2 cellular contexts compared by ENCODE assay signal in the genomic region with DNA sequence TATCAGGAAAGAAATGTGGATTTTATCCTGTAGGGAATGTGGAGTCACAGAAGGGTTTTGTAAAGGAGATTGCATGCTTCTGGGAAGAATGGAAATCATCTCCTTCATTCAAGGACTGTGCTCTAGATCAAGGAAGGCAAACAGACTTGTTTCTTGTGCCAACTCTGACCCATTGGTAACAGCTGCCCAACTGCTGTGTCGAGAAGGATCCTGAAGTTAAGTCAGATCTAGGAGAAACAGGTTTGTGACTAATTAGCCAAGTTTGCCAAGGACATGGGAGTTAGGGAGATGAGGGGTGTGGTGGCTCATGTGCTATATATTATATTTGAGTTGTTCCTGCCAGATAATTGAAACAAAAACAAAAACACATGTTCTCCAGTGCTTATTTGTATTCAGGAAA.
TF ChIP-seq lines count a peak whose summit lies in the region.

No MANE protein-coding gene starts in this region.

TF ChIP-seq in SK-N-SH treated with all-trans-retinoic acid at 6 μM for 48 hours, 23 proteins besides CTCF, POLR2A, EP300 and RAD21 (continued from another document):
- TF ChIP-seq, protein P1, sequence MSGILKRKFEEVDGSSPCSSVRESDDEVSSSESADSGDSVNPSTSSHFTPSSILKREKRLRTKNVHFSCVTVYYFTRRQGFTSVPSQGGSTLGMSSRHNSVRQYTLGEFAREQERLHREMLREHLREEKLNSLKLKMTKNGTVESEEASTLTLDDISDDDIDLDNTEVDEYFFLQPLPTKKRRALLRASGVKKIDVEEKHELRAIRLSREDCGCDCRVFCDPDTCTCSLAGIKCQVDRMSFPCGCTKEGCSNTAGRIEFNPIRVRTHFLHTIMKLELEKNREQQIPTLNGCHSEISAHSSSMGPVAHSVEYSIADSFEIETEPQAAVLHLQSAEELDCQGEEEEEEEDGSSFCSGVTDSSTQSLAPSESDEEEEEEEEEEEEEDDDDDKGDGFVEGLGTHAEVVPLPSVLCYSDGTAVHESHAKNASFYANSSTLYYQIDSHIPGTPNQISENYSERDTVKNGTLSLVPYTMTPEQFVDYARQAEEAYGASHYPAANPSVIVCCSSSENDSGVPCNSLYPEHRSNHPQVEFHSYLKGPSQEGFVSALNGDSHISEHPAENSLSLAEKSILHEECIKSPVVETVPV (CRISPR knock-in tag; IDR thresholded peaks at IDR 0.05) = no peak
- TF ChIP-seq ZNF8 (CRISPR knock-in tag; IDR thresholded peaks at IDR 0.05) (no peak), OSR1 (CRISPR knock-in tag; IDR thresholded peaks at IDR 0.05) (no peak), ZNF565 (CRISPR knock-in tag; conservative IDR thresholded peaks at IDR 0.05; ENCODE audit: low read depth) (no peak), ZC3H10 (CRISPR knock-in tag; IDR thresholded peaks at IDR 0.05) (no peak)
TF ChIP-seq in SK-N-SH treated with all-trans-retinoic acid at 6 μM for 48 hours: peak in this region for 0.

TF ChIP-seq in SK-N-SH, 30 proteins besides CTCF, POLR2A, EP300 and RAD21 (continued from another document):
- no peak for TF ChIP-seq NRF1 (IDR thresholded peaks at IDR 0.05; ENCODE audit: low read depth, low read length)
- TF ChIP-seq FOSL2 (IDR thresholded peaks at IDR 0.05; ENCODE audit: borderline replicate concordance, low read depth) = no peak
- no peak for TF ChIP-seq NFIC (IDR thresholded peaks at IDR 0.05; ENCODE audit: borderline replicate concordance)
- TF ChIP-seq MXI1 (IDR thresholded peaks at IDR 0.05; ENCODE audit: low read depth, low read length) = no peak
- TF ChIP-seq ZBTB33 (IDR thresholded peaks at IDR 0.05; ENCODE audit: borderline replicate concordance, low read depth) = no peak
- no peak for TF ChIP-seq TCF12 (IDR thresholded peaks at IDR 0.05)
- no peak for TF ChIP-seq TEAD4 (IDR thresholded peaks at IDR 0.05; ENCODE audit: borderline replicate concordance, insufficient read depth)
- no peak for TF ChIP-seq POLR2AphosphoS5 (IDR thresholded peaks at IDR 0.05; ENCODE audit: low read depth, low read length)
- TF ChIP-seq RFX5 (IDR thresholded peaks at IDR 0.05; ENCODE audit: low read length) = no peak
- TF ChIP-seq RCOR1 (IDR thresholded peaks at IDR 0.05; ENCODE audit: low read length) = no peak
- TF ChIP-seq USF1 (IDR thresholded peaks at IDR 0.05; ENCODE audit: borderline replicate concordance, low read depth) = no peak
- no peak for TF ChIP-seq GABPA (IDR thresholded peaks at IDR 0.05; ENCODE audit: low read depth)
- TF ChIP-seq JUND (IDR thresholded peaks at IDR 0.05) = no peak
- no peak for TF ChIP-seq USF2 (IDR thresholded peaks at IDR 0.05; ENCODE audit: borderline replicate concordance, low read depth, low read length)
- TF ChIP-seq FOXM1 (IDR thresholded peaks at IDR 0.05; ENCODE audit: low read depth) = no peak
- no peak for TF ChIP-seq RXRA (IDR thresholded peaks at IDR 0.05; ENCODE audit: borderline replicate concordance, low read depth)
- no peak for TF ChIP-seq REST (IDR thresholded peaks at IDR 0.05; ENCODE audit: low read depth, low read length)
